Comparison of ENCODE assay signal across 20 cellular contexts in genomic region chrX:40971736-40972135, GRCh38.
DNase-seq lines count a peak whose midpoint lies in the region; ATAC-seq and TF ChIP-seq lines count a peak whose summit lies in the region.
"Had no signal": no experiment of that assay in that cellular context is flagged by ENCODE, and none has a peak within 500 bp of the region (broad histone marks: within the 10 kb centered on the region; RNA-seq: fewer than 3 reads in every experiment).

No MANE protein-coding gene starts in this region.

- peaks cover 0 to 2% (median 0%) of the 10 kb centered on the region in 5 donors for H3K27me3 Mint-ChIP-seq in naive thymus-derived CD8-positive, alpha-beta T cell

- 0 out of 2 replicates have a peak, but pooled peaks cover 7% of the 10 kb centered on the region for H3K9me3 ChIP-seq in BLaER1
- H3K9me3 ChIP-seq in ascending aorta: no peaks in the 10 kb centered on the region

- H3K36me3 Mint-ChIP-seq in naive thymus-derived CD8-positive, alpha-beta T cell: peaks cover 0 to 7% (median 0%) of the 10 kb centered on the region in 3 donors

- peak; percentile 6 for DNase-seq in HCEC 1CT
- peak; percentile 0 for DNase-seq in NCI-H748 treated with DMSO at 0.1 percent for 48 hours (lab: John Stamatoyannopoulos, UW)
- DNase-seq in left colon: no peak
- DNase-seq in naive thymus-derived CD8-positive, alpha-beta T cell: no peak
- DNase-seq in SKM-1 treated with dmso at 0.1 percent for 144 hours (lab: John Stamatoyannopoulos, UW; ENCODE audit: unreplicated experiment): no peak
- no peak for DNase-seq in ascending aorta (ENCODE audit: low spot score in 2 of 2)
- DNase-seq: activated CD8-positive, alpha-beta memory T cell treated with anti-CD3 and anti-CD28 coated beads for 24 hours; activated naive CD4-positive, alpha-beta T cell treated with Interleukin-2 at 50 U/mL for 16 hours; activated T-cell treated with anti-CD3 and anti-CD28 coated beads, Interleukin-2, amount 50 U/mL, for 4 hours; amniotic stem cell; HFFc6; KG1; kidney glomerular epithelial cell; MV-4-11; NCI-H2171; SHP77; T-helper 1 cell had no signal

- intact Hi-C loops in left colon (cut with DNase I, micrococcal nuclease): no loop called here
- intact Hi-C loops in ascending aorta (cut with DNase I): no loop called here

- H3K27ac Mint-ChIP-seq in naive thymus-derived CD8-positive, alpha-beta T cell: no peak overlapping the region
- H3K27ac Mint-ChIP-seq: HFFc6 had no signal

- POLR2A ChIA-PET in naive thymus-derived CD8-positive, alpha-beta T cell (lab: Charles Lee): no interaction called here

- H3K4me2 ChIP-seq in BLaER1: 0 out of 2 replicates have a peak overlapping the region, but pooled peaks have one; percentile 14

- H3K4me3 Mint-ChIP-seq in naive thymus-derived CD8-positive, alpha-beta T cell: no peak overlapping the region
- H3K4me3 Mint-ChIP-seq: activated T-cell treated with anti-CD3 and anti-CD28 coated beads, Interleukin-2, amount 50 U/mL, for 4 hours; HFFc6 had no signal

- H3K9me3 Mint-ChIP-seq in naive thymus-derived CD8-positive, alpha-beta T cell: peaks cover 0 to 12% (median 2%) of the 10 kb centered on the region in 9 donors
- H3K9me3 Mint-ChIP-seq: activated T-cell treated with anti-CD3 and anti-CD28 coated beads, Interleukin-2, amount 50 U/mL, for 4 hours; HFFc6 had no signal

- H4K20me1 ChIP-seq in BLaER1: no peaks in the 10 kb centered on the region

- H3K4me3 ChIP-seq in BLaER1: no peak overlapping the region
- H3K4me3 ChIP-seq in ascending aorta: no peak overlapping the region

- no peak for TF ChIP-seq CTCF in ascending aorta (IDR thresholded peaks at IDR 0.05)

- H3K4me1 ChIP-seq in BLaER1: peaks cover 6% of the 10 kb centered on the region; the same call in 1 of the 2 replicates
- no peaks in the 10 kb centered on the region for H3K4me1 ChIP-seq in ascending aorta

- ATAC-seq in left colon (peak; percentile 94), HG02938 (IDR thresholded peaks at IDR 0.05; ENCODE audit: unreplicated experiment) (no peak)
- no peak for ATAC-seq in naive thymus-derived CD8-positive, alpha-beta T cell
- ATAC-seq: activated T-cell treated with anti-CD3 and anti-CD28 coated beads, Interleukin-2, amount 50 U/mL, for 4 hours had no signal

- H3K9ac ChIP-seq in BLaER1: no peak overlapping the region

- no peaks in the 10 kb centered on the region for H3K27me3 ChIP-seq in BLaER1
- H3K27me3 ChIP-seq in ascending aorta: no peaks in the 10 kb centered on the region

- H3K4me1 Mint-ChIP-seq in naive thymus-derived CD8-positive, alpha-beta T cell: peaks cover 0 to 3% (median 0%) of the 10 kb centered on the region in 4 donors

- no peaks in the 10 kb centered on the region for H3K36me3 ChIP-seq in BLaER1
- no peaks in the 10 kb centered on the region for H3K36me3 ChIP-seq in ascending aorta

- H3K27ac ChIP-seq in BLaER1 (no peak overlapping the region), ascending aorta (no peak overlapping the region)
- H3K27ac ChIP-seq: C4-2B had no signal

Comparison
In these comparisons a context has a peak if more than half of its experiments do, and no peak if none do; other contexts are left out.
1. DNase-seq: peak in HCEC 1CT (single experiment) and NCI-H748 treated with DMSO at 0.1 percent for 48 hours (single experiment); none in left colon (0 of 2), naive thymus-derived CD8-positive, alpha-beta T cell (0 of 10), SKM-1 treated with dmso at 0.1 percent for 144 hours (single experiment) and ascending aorta (0 of 2).